ENCODE assay signal across 8 cellular contexts in genomic region chr4:98467627-98468072, GRCh38.
A peak's percentile ranks its signal among the peaks of the same experiment; 100 is the strongest.
DNase-seq lines count a peak whose midpoint lies in the region; ATAC-seq and TF ChIP-seq lines count a peak whose summit lies in the region.

No MANE protein-coding gene starts in this region.

- no peaks in the 10 kb centered on the region for H3K36me3 ChIP-seq in KMS-11 (ENCODE audit: insufficient read depth)
- peaks cover 0 to 6% of the 10 kb centered on the region in 2 donors for H3K36me3 ChIP-seq in gastroesophageal sphincter
- peaks cover 5% of the 10 kb centered on the region for H3K36me3 ChIP-seq in thymus (ENCODE audit: control insufficient read depth, insufficient read depth)

- H3K27me3 ChIP-seq in KMS-11 (ENCODE audit: insufficient read depth, low read depth): no peaks in the 10 kb centered on the region
- no peaks in the 10 kb centered on the region for H3K27me3 ChIP-seq in gastroesophageal sphincter
- no peaks in the 10 kb centered on the region for H3K27me3 ChIP-seq in thymus (ENCODE audit: control insufficient read depth, insufficient read depth)

- peak overlapping the region; percentile 82 for H3K4me2 ChIP-seq in KMS-11

- no peak for TF ChIP-seq POLR2A in gastroesophageal sphincter (IDR thresholded peaks at IDR 0.05)

- TF ChIP-seq EP300 in gastroesophageal sphincter (IDR thresholded peaks at IDR 0.05): no peak

- H3K9ac ChIP-seq in KMS-11: peak overlapping the region; percentile 39; the same call in 1 of the 2 replicates

- ATAC-seq in GM21737 (IDR thresholded peaks at IDR 0.05; ENCODE audit: unreplicated experiment): peak; percentile 92
- ATAC-seq in gastroesophageal sphincter: peak; percentile 83

- H3K9me3 ChIP-seq in gastroesophageal sphincter: no peaks in the 10 kb centered on the region
- H3K9me3 ChIP-seq in thymus (ENCODE audit: control insufficient read depth): no peaks in the 10 kb centered on the region

- H3K4me3 ChIP-seq in KMS-11 (IDR thresholded peaks at IDR 0.05; ENCODE audit: insufficient read depth, low read depth, low read length) (no peak overlapping the region), gastroesophageal sphincter (peak overlapping the region; percentile 43 to 47), thymus (ENCODE audit: low read length) (peak overlapping the region; percentile 20)

- TF ChIP-seq CTCF in KMS-11 (conservative IDR thresholded peaks at IDR 0.05; ENCODE audit: low read depth, low read length) (peak; percentile 86), gastroesophageal sphincter (IDR thresholded peaks at IDR 0.05) (peak; percentile 68 to 86 (median 76))

- H3K4me1 ChIP-seq in KMS-11 (ENCODE audit: low read depth, poor library complexity, severe bottlenecking) (peaks cover 5% of the 10 kb centered on the region), gastroesophageal sphincter (peaks cover 0 to 21% (median 0%) of the 10 kb centered on the region in 3 donors), thymus (ENCODE audit: control insufficient read depth, insufficient read depth, low read length) (peaks cover 6% of the 10 kb centered on the region)

- 2 to 3% methylated on average over 12 to 18 of the region's 20 CpGs for WGBS in gastroesophageal sphincter (ENCODE audit: low coverage in 1 of 2), 2 donors
- WGBS in thymus: 5% methylated on average over 20 of the region's 20 CpGs

- H2AFZ ChIP-seq in KMS-11 (ENCODE audit: low read depth): peak overlapping the region; percentile 83

- peak; percentile 92 for DNase-seq in EH (ENCODE audit: low read depth)
- peak; percentile 0 for DNase-seq in SHP77 treated with DMSO at 0.1 percent for 48 hours (lab: John Stamatoyannopoulos, UW)
- peak in 3 of 4 experiments; percentile 11 to 50 (median 33) for DNase-seq in activated naive CD4-positive, alpha-beta T cell (lab: John Stamatoyannopoulos, UW)
- peak; percentile 62 for DNase-seq in occipital lobe (lab: John Stamatoyannopoulos, UW)

- no peak overlapping the region for H3K27ac ChIP-seq in KMS-11
- no peak overlapping the region for H3K27ac ChIP-seq in gastroesophageal sphincter
- no peak overlapping the region for H3K27ac ChIP-seq in thymus (ENCODE audit: low read depth)

- H4K20me1 ChIP-seq in KMS-11 (ENCODE audit: insufficient read depth): no peaks in the 10 kb centered on the region

- no peaks in the 10 kb centered on the region for H3K79me2 ChIP-seq in KMS-11 (ENCODE audit: insufficient read depth, low read depth)

Comparison
In these comparisons a context has a peak if more than half of its experiments do, and no peak if none do; other contexts are left out.
1. DNase-seq: peak in every context shown above with its lines; median percentile 92 in EH; 62 in occipital lobe; 33 in activated naive CD4-positive, alpha-beta T cell; 0 in SHP77 treated with DMSO at 0.1 percent for 48 hours.